11 cellular contexts compared by ENCODE assay signal in the genomic region with DNA sequence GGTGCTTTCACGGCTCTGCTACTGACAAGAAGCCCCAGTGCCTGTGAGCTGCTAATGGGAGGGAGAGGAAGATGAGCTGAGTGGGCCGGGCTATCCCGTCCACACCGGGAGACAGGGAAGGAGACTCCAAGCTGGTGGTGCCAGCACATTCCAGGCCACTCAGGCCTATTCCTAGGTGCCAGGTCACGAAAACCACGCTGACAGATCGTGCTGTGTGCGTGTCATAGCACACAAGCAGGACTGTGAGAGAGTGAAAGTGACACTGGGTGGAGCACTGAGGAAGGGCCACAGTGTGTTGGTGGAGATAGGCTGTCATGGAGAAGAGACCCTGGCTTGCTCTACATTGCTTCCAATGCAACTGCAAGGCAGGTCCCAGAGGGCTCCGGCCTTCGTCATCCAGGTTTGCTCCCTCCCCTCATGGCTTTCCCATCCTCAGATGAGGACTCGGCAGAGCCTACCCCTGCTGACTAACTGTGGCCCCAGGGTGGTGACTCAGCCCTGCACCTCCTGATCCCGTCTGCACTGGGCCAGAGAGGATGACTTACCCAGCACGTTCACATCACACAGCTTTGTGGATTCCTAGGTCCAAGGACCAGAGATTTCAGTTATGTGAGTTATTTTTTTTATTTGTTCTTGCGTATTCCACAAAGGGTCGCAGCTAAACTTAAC.
DNase-seq lines count a peak whose midpoint lies in the region; ATAC-seq, FAIRE-seq and TF ChIP-seq lines count a peak whose summit lies in the region.
"Had no signal": no experiment of that assay in that cellular context is flagged by ENCODE, and none has a peak within 500 bp of the region (broad histone marks: within the 10 kb centered on the region; RNA-seq: fewer than 3 reads in every experiment).

No MANE protein-coding gene starts in this region.

- H3K4me3 ChIP-seq in AG04449 (ENCODE audit: low read depth, low read length), result no peak overlapping the region
- H3K4me3 ChIP-seq in GM12878, result no peak overlapping the region
- no peak overlapping the region for H3K4me3 ChIP-seq in A673 (ENCODE audit: low read depth, low read length, poor library complexity, severe bottlenecking)
- H3K4me3 ChIP-seq: body of pancreas had no signal

- FAIRE-seq in GM12878 (lab: Jason Lieb, UNC), result no peak

- no peak overlapping the region for H3K4me2 ChIP-seq in GM12878 (ENCODE audit: control insufficient read depth, insufficient read depth)

- peak overlapping the region; percentile 77 for H3K4me3 Mint-ChIP-seq in HFFc6

- H2AFZ ChIP-seq in GM12878 (ENCODE audit: control insufficient read depth, low read depth, low read length), result no peak overlapping the region

- no peak overlapping the region for H3K27ac ChIP-seq in GM12878 (ENCODE audit: control insufficient read depth, insufficient read depth)
- no peak overlapping the region for H3K27ac ChIP-seq in A673 (ENCODE audit: low read depth, low read length, poor library complexity, severe bottlenecking)
- H3K27ac ChIP-seq: body of pancreas had no signal

- no peaks in the 10 kb centered on the region for H3K79me2 ChIP-seq in GM12878 (ENCODE audit: control insufficient read depth, insufficient read depth, low read length)

- POLR2A ChIA-PET in AG04449 (lab: Yijun Ruan, JAX), result interaction anchor here (0.6 to 1.0 kb wide), 2 partner anchors 41 to 53 kb away, joined by 3 read pairs; no protein-coding TSS in a partner anchor
- POLR2A ChIA-PET in GM12878 (lab: Charles Lee), result no interaction called here
- POLR2A ChIA-PET in A673 (lab: Charles Lee; ENCODE audit: low non-redundant PET), result no interaction called here

- peaks cover 4% of the 10 kb centered on the region for H3K27me3 Mint-ChIP-seq in HFFc6 (ENCODE audit: insufficient read depth)

- no peak for TF ChIP-seq RAD21 in GM12878 (IDR thresholded peaks at IDR 0.05; ENCODE audit: insufficient read depth, low read depth, low read length)

- peak; percentile 57 for ATAC-seq in GM12878
- ATAC-seq in activated CD4-positive, CD25-positive, alpha-beta regulatory T cell treated with anti-CD3 and anti-CD28 coated beads, Interleukin-2, amount 50 U/mL, for 24 hours, result no peak
- no peak for ATAC-seq in GM18861 (IDR thresholded peaks at IDR 0.05; ENCODE audit: unreplicated experiment)
- ATAC-seq: body of pancreas, left ventricle myocardium superior had no signal

- DNase-seq in AG04449 (ENCODE audit: low read depth, low spot score) (peak; percentile 68), HFFc6 (peak; percentile 95), GM12878 (ENCODE audit: low read depth, low spot score) (no peak), kidney tubule cell (ENCODE audit: low spot score) (peak; percentile 93), A673 (ENCODE audit: low spot score) (no peak)
- DNase-seq in effector CD8-positive, alpha-beta T cell (lab: John Stamatoyannopoulos, UW), result no peak
- DNase-seq: left ventricle myocardium superior, NCI-H524 had no signal

- RAD21 ChIA-PET in GM12878 (lab: Charles Lee; ENCODE audit: unreplicated experiment), result interaction anchor here (0.9 kb wide), 1 partner anchor 100 kb away, joined by 3 read pairs; no protein-coding TSS in a partner anchor

- no peak for TF ChIP-seq EP300 in GM12878 (IDR thresholded peaks at IDR 0.05; ENCODE audit: borderline replicate concordance in 1 of 2, control insufficient read depth in 1 of 2, low read depth in 2 of 2, low read length in 2 of 2)

- no peaks in the 10 kb centered on the region for H3K36me3 ChIP-seq in GM12878 (ENCODE audit: control insufficient read depth in 2 of 2, insufficient read depth in 2 of 2, low read length in 1 of 2)
- H3K36me3 ChIP-seq in A673 (ENCODE audit: insufficient read depth, low read length, poor library complexity, severe bottlenecking), result no peaks in the 10 kb centered on the region

- TF ChIP-seq CTCF in AG04449 (IDR thresholded peaks at IDR 0.05; ENCODE audit: insufficient read depth, low read length, missing control alignments) (no peak), HFFc6 (IDR thresholded peaks at IDR 0.05) (no peak), GM12878 (IDR thresholded peaks at IDR 0.05 in 2 of 3, conservative IDR thresholded peaks at IDR 0.05 in 1 of 3; ENCODE audit: control insufficient read depth in 2 of 3, extremely low read depth in 1 of 3, insufficient read depth in 1 of 3, low read depth in 3 of 3, low read length in 3 of 3) (no peak), A673 (conservative IDR thresholded peaks at IDR 0.05; ENCODE audit: low read depth, low read length) (no peak)

- H4K20me1 ChIP-seq in GM12878 (ENCODE audit: control insufficient read depth, insufficient read depth), result no peaks in the 10 kb centered on the region

- H3K9ac ChIP-seq in GM12878 (ENCODE audit: control insufficient read depth, insufficient read depth, low read length), result no peak overlapping the region

- TF ChIP-seq POLR2A in GM12878 (IDR thresholded peaks at IDR 0.05; ENCODE audit: low read depth, low read length), result no peak

- H3K36me3 Mint-ChIP-seq in HFFc6 (ENCODE audit: low read depth), result peaks cover 49% of the 10 kb centered on the region

- WGBS in GM12878 (ENCODE audit: insufficient coverage, insufficient replicate concordance, low lambda C conversion rate, missing lambda C conversion rate), result 46% methylated on average over 13 of the region's 15 CpGs

- in situ Hi-C loops in GM12878 (cut with MboI), result no loop called here

- no peaks in the 10 kb centered on the region for H3K9me3 Mint-ChIP-seq in HFFc6

- no peaks in the 10 kb centered on the region; a peak in 2 of 4 replicates for H3K27me3 ChIP-seq in GM12878 (replicated peaks in 1 of 2; ENCODE audit: control insufficient read depth in 2 of 2, insufficient read depth in 2 of 2, low read length in 1 of 2)
- no peaks in the 10 kb centered on the region for H3K27me3 ChIP-seq in A673 (replicated peaks; ENCODE audit: insufficient read depth, low read depth, low read length, poor library complexity)
- H3K27me3 ChIP-seq: body of pancreas had no signal

- H3K9me3 ChIP-seq in GM12878 (replicated peaks; ENCODE audit: control insufficient read depth, insufficient read depth, low read length) (no peaks in the 10 kb centered on the region), A673 (ENCODE audit: low read depth, low read length, poor library complexity, severe bottlenecking) (no peaks in the 10 kb centered on the region)
- H3K9me3 ChIP-seq: body of pancreas had no signal

- no TSS peak for BruUV-seq in GM12878 (replicated peaks; lab: Mats Ljungman, UMichigan)
- BruUV-seq in A673 (replicated peaks; lab: Mats Ljungman, UMichigan), result no TSS peak

- intact Hi-C loops in GM12878 (cut with micrococcal nuclease; ENCODE audit: unreplicated experiment) (no loop called here), A673 (cut with micrococcal nuclease; ENCODE audit: unreplicated experiment) (no loop called here)

- H3K27ac Mint-ChIP-seq in HFFc6, result peak overlapping the region; percentile 89

- SMC1A ChIA-PET in GM12878 (lab: Charles Lee; ENCODE audit: uncharacterized antibody, unreplicated experiment), result interaction anchor here (0.8 kb wide), 1 partner anchor 120 kb away, joined by 3 read pairs; no protein-coding TSS in a partner anchor

- peaks cover 60% of the 10 kb centered on the region for H3K4me1 Mint-ChIP-seq in HFFc6 (ENCODE audit: low read depth)

- CTCF ChIA-PET in AG04449 (lab: Yijun Ruan, JAX), result interaction anchor here (0.8 to 2.5 kb wide), 4 partner anchors 9 to 412 kb away, joined by 3 to 13 read pairs (median 3); no protein-coding TSS in a partner anchor
- CTCF ChIA-PET in GM12878 (lab: Yijun Ruan, JAX), result interaction anchor here (1.1 kb wide), 1 partner anchor 70 kb away, joined by 3 read pairs; no protein-coding TSS in a partner anchor
- CTCF ChIA-PET in A673 (lab: Charles Lee), result no interaction called here

- H3K4me1 ChIP-seq in GM12878 (ENCODE audit: control insufficient read depth, insufficient read depth, low read length) (no peaks in the 10 kb centered on the region), A673 (ENCODE audit: insufficient read depth, low read length, poor library complexity, severe bottlenecking) (no peaks in the 10 kb centered on the region)

TF ChIP-seq in GM12878, 131 proteins besides CTCF, POLR2A, EP300 and RAD21 (continues in another document):
- TF ChIP-seq, protein P1, sequence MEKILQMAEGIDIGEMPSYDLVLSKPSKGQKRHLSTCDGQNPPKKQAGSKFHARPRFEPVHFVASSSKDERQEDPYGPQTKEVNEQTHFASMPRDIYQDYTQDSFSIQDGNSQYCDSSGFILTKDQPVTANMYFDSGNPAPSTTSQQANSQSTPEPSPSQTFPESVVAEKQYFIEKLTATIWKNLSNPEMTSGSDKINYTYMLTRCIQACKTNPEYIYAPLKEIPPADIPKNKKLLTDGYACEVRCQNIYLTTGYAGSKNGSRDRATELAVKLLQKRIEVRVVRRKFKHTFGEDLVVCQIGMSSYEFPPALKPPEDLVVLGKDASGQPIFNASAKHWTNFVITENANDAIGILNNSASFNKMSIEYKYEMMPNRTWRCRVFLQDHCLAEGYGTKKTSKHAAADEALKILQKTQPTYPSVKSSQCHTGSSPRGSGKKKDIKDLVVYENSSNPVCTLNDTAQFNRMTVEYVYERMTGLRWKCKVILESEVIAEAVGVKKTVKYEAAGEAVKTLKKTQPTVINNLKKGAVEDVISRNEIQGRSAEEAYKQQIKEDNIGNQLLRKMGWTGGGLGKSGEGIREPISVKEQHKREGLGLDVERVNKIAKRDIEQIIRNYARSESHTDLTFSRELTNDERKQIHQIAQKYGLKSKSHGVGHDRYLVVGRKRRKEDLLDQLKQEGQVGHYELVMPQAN (conservative IDR thresholded peaks at IDR 0.05), result no peak
- no peak for TF ChIP-seq ZZZ3 (IDR thresholded peaks at IDR 0.05; ENCODE audit: control insufficient read depth, insufficient read length, low read depth)
- no peak for TF ChIP-seq BRCA1 (IDR thresholded peaks at IDR 0.05; ENCODE audit: low read depth, low read length)

Comparison
In these comparisons a context has a peak if more than half of its experiments do, and no peak if none do; other contexts are left out.
1. DNase-seq: peak in AG04449 (single experiment), HFFc6 (single experiment) and kidney tubule cell (single experiment); none in GM12878 (single experiment), A673 (single experiment) and effector CD8-positive, alpha-beta T cell (single experiment).